In the genomic region with DNA sequence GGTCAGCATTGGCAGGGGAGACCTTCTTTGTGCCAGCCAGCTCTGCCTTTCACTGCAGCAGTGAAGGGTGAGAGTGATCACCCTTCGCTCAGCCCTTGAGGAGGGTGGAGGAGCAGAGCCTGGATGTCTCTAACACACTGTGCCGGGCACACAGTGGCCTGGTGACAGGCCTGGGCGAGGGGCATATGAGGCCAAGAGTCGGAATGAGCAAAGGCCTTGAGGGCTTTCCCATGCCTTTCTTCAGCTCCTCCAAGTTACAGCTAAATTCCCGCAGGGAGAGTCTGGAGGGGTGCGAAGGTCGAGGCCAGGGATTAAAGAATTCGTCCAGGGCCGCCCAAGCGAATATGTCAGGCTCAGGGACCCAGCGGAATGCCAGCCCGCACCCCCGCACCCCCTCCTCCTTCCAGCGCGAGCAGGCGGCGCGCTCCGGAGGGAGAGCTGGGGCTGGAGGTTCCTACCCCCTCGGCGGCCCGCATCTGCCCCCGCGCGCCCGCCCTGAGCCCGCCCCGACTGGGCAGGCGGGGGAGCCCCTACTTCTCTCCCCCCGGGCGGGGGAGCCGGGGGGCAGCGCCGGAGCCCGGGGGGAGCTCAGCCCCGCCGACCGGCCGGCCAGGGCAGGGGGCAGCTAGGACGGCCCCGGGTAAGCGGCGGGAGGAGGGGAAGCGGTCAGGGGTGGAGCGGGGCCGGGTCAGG, we compare ENCODE assay signal across 8 cellular contexts. TPM values are rescaled to one million over a fixed set of nuclear protein-coding genes. Genes with fewer than 3 reads are reported as not detected.
A peak's percentile ranks its signal among the peaks of the same experiment; 100 is the strongest.
DNase-seq lines count a peak whose midpoint lies in the region; ATAC-seq and TF ChIP-seq lines count a peak whose summit lies in the region.

A gene with protein sequence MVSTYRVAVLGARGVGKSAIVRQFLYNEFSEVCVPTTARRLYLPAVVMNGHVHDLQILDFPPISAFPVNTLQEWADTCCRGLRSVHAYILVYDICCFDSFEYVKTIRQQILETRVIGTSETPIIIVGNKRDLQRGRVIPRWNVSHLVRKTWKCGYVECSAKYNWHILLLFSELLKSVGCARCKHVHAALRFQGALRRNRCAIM (plus strand): TSS at position 401 of the 693 bp plus-strand sequence. CDS start 3,546 bp downstream, outside the sequence.

- peaks cover 6% of the 10 kb centered on the region for H3K36me3 Mint-ChIP-seq in natural killer cell

- peak; percentile 86 for DNase-seq in NCI-H69 (lab: John Stamatoyannopoulos, UW)
- peak; percentile 15 for DNase-seq in activated effector memory CD4-positive, alpha-beta T cell treated with Interleukin-2 at 50 U/mL for 16 hours
- DNase-seq in fibroblast of the conjunctiva (ENCODE audit: low read depth), result peak; percentile 20
- DNase-seq in natural killer cell, result peak; percentile 48
- DNase-seq in substantia nigra (lab: John Stamatoyannopoulos, UW), result peak in 33 of 49 donors; percentile 3 to 73 (median 38)
- DNase-seq in inferior parietal cortex (ENCODE audit: extremely low spot score), result no peak

- H3K9me3 Mint-ChIP-seq in natural killer cell, result no peaks in the 10 kb centered on the region

- H3K27me3 Mint-ChIP-seq in natural killer cell (ENCODE audit: low read depth in 2 of 2), result no peaks in the 10 kb centered on the region

- peaks cover 10 to 12% of the 10 kb centered on the region in 2 donors for H3K4me1 Mint-ChIP-seq in natural killer cell

- H3K27ac ChIP-seq in substantia nigra (ENCODE audit: low read depth, low read length, poor library complexity, severe bottlenecking), result no peak within 1 kb of the TSS

- peak within 1 kb of the TSS in 1 of 2 donors; percentile 62 for H3K27ac Mint-ChIP-seq in natural killer cell

- intact Hi-C loops in natural killer cell (cut with micrococcal nuclease), result no loop called here

- peak within 1 kb of the TSS; percentile 90 for H3K4me3 Mint-ChIP-seq in natural killer cell

- peak within 1 kb of the TSS; percentile 64 for H3K9ac ChIP-seq in ES-I3 (ENCODE audit: low read depth, low read length)

- TF ChIP-seq CTCF in natural killer cell (IDR thresholded peaks at IDR 0.05), result no peak

- H3K9me3 ChIP-seq in ES-I3 (ENCODE audit: control insufficient read depth, insufficient read depth, low read length), result no peaks in the 10 kb centered on the region

- ATAC-seq in natural killer cell (peak; percentile 73 to 96 (median 94)), HG02970 (IDR thresholded peaks at IDR 0.05; ENCODE audit: low FRiP score, unreplicated experiment) (no peak)

- no peaks in the 10 kb centered on the region for H3K36me3 ChIP-seq in ES-I3 (ENCODE audit: insufficient read depth, low read length)

- H3K4me1 ChIP-seq in ES-I3 (ENCODE audit: insufficient read depth, low read length), result peaks cover 13% of the 10 kb centered on the region

RNA-seq across cellular contexts. Expression of the gene that starts here (rescaled TPM):
- under 1 TPM in 1 of 3 donors, not detected in 2; 0.07 TPM for total RNA-seq in natural killer cell

Comparison
In these comparisons a context has a peak if more than half of its experiments do, and no peak if none do; other contexts are left out.
1. Peak in DNase-seq and ATAC-seq in natural killer cell; RNA of the gene not detected or under 1 TPM.